Comparison of ENCODE assay signal across 12 cellular contexts in the genomic region with DNA sequence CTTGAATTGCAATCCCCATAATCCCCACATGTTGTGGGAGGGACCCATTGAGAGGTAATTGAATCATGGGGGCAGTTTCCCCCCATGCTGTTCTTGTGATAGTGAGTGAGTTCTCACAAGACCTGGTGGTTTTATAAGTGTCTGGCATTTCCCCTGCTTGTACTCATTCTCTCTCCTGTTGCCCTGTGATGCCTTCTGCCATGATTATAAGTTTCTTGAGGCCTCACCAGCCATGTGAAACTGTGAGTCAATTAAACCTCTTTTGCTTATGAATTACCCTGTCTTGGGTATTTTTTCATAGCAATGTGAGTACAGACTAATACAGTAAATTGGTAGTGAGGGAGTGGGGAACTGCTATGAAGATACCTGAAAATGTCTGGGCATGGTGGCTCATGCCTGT.
DNase-seq lines count a peak whose midpoint lies in the region; ATAC-seq and TF ChIP-seq lines count a peak whose summit lies in the region.
"Had no signal": no experiment of that assay in that cellular context is flagged by ENCODE, and none has a peak within 500 bp of the region (broad histone marks: within the 10 kb centered on the region; RNA-seq: fewer than 3 reads in every experiment).

No MANE protein-coding gene starts in this region.

- no peak for TF ChIP-seq CTCF in NB4 (IDR thresholded peaks at IDR 0.05; ENCODE audit: low read depth, low read length)

- intact Hi-C loops in activated CD4-positive, alpha-beta memory T cell treated with anti-CD3 and anti-CD28 coated beads for 36 hours (cut with micrococcal nuclease): no loop called here

- no peak overlapping the region for H3K4me3 Mint-ChIP-seq in activated T-cell treated with anti-CD3 and anti-CD28 coated beads, Interleukin-2, amount 50 U/mL, for 4 hours
- H3K4me3 Mint-ChIP-seq in activated T-cell treated with anti-CD3 and anti-CD28 coated beads, Interleukin-2, amount 50 U/mL, for 24 hours: no peak overlapping the region
- H3K4me3 Mint-ChIP-seq in activated T-helper 17 cell treated with anti-CD3 and anti-CD28 coated beads, Interleukin-2, amount 50 U/mL, for 72 hours: no peak overlapping the region
- H3K4me3 Mint-ChIP-seq in activated CD4-positive, alpha-beta memory T cell treated with anti-CD3 and anti-CD28 coated beads for 36 hours: no peak overlapping the region
- H3K4me3 Mint-ChIP-seq: CD4-positive, alpha-beta T cell; GM23338 had no signal

- ATAC-seq in activated T-cell treated with anti-CD3 and anti-CD28 coated beads, Interleukin-2, amount 50 U/mL, for 4 hours: peak; percentile 56 to 62
- peak; percentile 39 for ATAC-seq in activated T-helper 17 cell treated with anti-CD3 and anti-CD28 coated beads, Interleukin-2, amount 50 U/mL, for 72 hours (replicated peaks)
- peak; percentile 75 for ATAC-seq in stimulated activated naive CD8-positive, alpha-beta T cell treated with anti-CD3 and anti-CD28 coated beads, Interleukin-15, Interleukin-2, amounts not matched to agents 100 U/mL and 50 U/mL, for 24 hours
- no peak for ATAC-seq in GM19328 (IDR thresholded peaks at IDR 0.05; ENCODE audit: unreplicated experiment)
- ATAC-seq: GM23338 had no signal

- POLR2A ChIA-PET in activated CD4-positive, alpha-beta memory T cell treated with anti-CD3 and anti-CD28 coated beads for 36 hours (lab: Charles Lee): no interaction called here

- H3K4me3 ChIP-seq in NB4 (ENCODE audit: low read depth, low read length): no peak overlapping the region
- H3K4me3 ChIP-seq: GM23338 had no signal

- H3K27ac Mint-ChIP-seq in activated T-cell treated with anti-CD3 and anti-CD28 coated beads, Interleukin-2, amount 50 U/mL, for 24 hours: no peak overlapping the region
- no peak overlapping the region for H3K27ac Mint-ChIP-seq in activated T-helper 17 cell treated with anti-CD3 and anti-CD28 coated beads, Interleukin-2, amount 50 U/mL, for 72 hours
- no peak overlapping the region for H3K27ac Mint-ChIP-seq in activated CD4-positive, alpha-beta memory T cell treated with anti-CD3 and anti-CD28 coated beads for 36 hours
- H3K27ac Mint-ChIP-seq: CD4-positive, alpha-beta T cell; GM23338 had no signal

- no peaks in the 10 kb centered on the region for H3K36me3 Mint-ChIP-seq in activated T-cell treated with anti-CD3 and anti-CD28 coated beads, Interleukin-2, amount 50 U/mL, for 4 hours (ENCODE audit: insufficient read depth)
- H3K36me3 Mint-ChIP-seq in activated T-cell treated with anti-CD3 and anti-CD28 coated beads, Interleukin-2, amount 50 U/mL, for 24 hours (ENCODE audit: low read depth): peaks cover 3% of the 10 kb centered on the region
- H3K36me3 Mint-ChIP-seq in activated T-helper 17 cell treated with anti-CD3 and anti-CD28 coated beads, Interleukin-2, amount 50 U/mL, for 72 hours (ENCODE audit: low read depth): no peaks in the 10 kb centered on the region
- peaks cover 7% of the 10 kb centered on the region for H3K36me3 Mint-ChIP-seq in activated CD4-positive, alpha-beta memory T cell treated with anti-CD3 and anti-CD28 coated beads for 36 hours

- CTCF ChIA-PET in activated CD4-positive, alpha-beta memory T cell treated with anti-CD3 and anti-CD28 coated beads for 36 hours (lab: Charles Lee): no interaction called here

- peaks cover 22% of the 10 kb centered on the region for H3K4me1 Mint-ChIP-seq in activated T-cell treated with anti-CD3 and anti-CD28 coated beads, Interleukin-2, amount 50 U/mL, for 4 hours (ENCODE audit: low read depth)
- H3K4me1 Mint-ChIP-seq in activated T-cell treated with anti-CD3 and anti-CD28 coated beads, Interleukin-2, amount 50 U/mL, for 24 hours (ENCODE audit: low read depth): peaks cover 28% of the 10 kb centered on the region
- H3K4me1 Mint-ChIP-seq in activated T-helper 17 cell treated with anti-CD3 and anti-CD28 coated beads, Interleukin-2, amount 50 U/mL, for 72 hours: peaks cover 11% of the 10 kb centered on the region
- H3K4me1 Mint-ChIP-seq in activated CD4-positive, alpha-beta memory T cell treated with anti-CD3 and anti-CD28 coated beads for 36 hours (ENCODE audit: low read depth): peaks cover 26% of the 10 kb centered on the region
- H3K4me1 Mint-ChIP-seq: GM23338 had no signal

- peaks cover 24% of the 10 kb centered on the region for H3K9me3 Mint-ChIP-seq in activated T-cell treated with anti-CD3 and anti-CD28 coated beads, Interleukin-2, amount 50 U/mL, for 4 hours
- H3K9me3 Mint-ChIP-seq in activated T-cell treated with anti-CD3 and anti-CD28 coated beads, Interleukin-2, amount 50 U/mL, for 24 hours: peaks cover 22% of the 10 kb centered on the region
- H3K9me3 Mint-ChIP-seq in activated T-helper 17 cell treated with anti-CD3 and anti-CD28 coated beads, Interleukin-2, amount 50 U/mL, for 72 hours: peaks cover 4% of the 10 kb centered on the region
- peaks cover 25% of the 10 kb centered on the region for H3K9me3 Mint-ChIP-seq in activated CD4-positive, alpha-beta memory T cell treated with anti-CD3 and anti-CD28 coated beads for 36 hours

- no peak for TF ChIP-seq POLR2A in NB4 (IDR thresholded peaks at IDR 0.05; ENCODE audit: extremely low read depth, insufficient read length)

- no peak for DNase-seq in activated T-cell treated with anti-CD3 and anti-CD28 coated beads, Interleukin-2, amount 50 U/mL, for 4 hours
- DNase-seq in activated T-cell treated with anti-CD3 and anti-CD28 coated beads, Interleukin-2, amount 50 U/mL, for 24 hours: no peak
- DNase-seq in NB4 (ENCODE audit: low read depth): peak; percentile 45
- DNase-seq in stimulated activated naive CD8-positive, alpha-beta T cell treated with anti-CD3 and anti-CD28 coated beads, Interleukin-15, Interleukin-2, amounts not matched to agents 100 U/mL and 50 U/mL, for 24 hours: no peak
- DNase-seq in activated CD4-positive, alpha-beta memory T cell treated with anti-CD3 and anti-CD28 coated beads for 36 hours: no peak
- DNase-seq: Caco-2; CD4-positive, alpha-beta T cell; GDM1; HCEC 1CT had no signal

- H3K27me3 Mint-ChIP-seq in activated T-cell treated with anti-CD3 and anti-CD28 coated beads, Interleukin-2, amount 50 U/mL, for 4 hours (ENCODE audit: low read depth): peaks cover 26% of the 10 kb centered on the region
- H3K27me3 Mint-ChIP-seq in activated T-cell treated with anti-CD3 and anti-CD28 coated beads, Interleukin-2, amount 50 U/mL, for 24 hours: peaks cover 50% of the 10 kb centered on the region
- peaks cover 21% of the 10 kb centered on the region for H3K27me3 Mint-ChIP-seq in activated T-helper 17 cell treated with anti-CD3 and anti-CD28 coated beads, Interleukin-2, amount 50 U/mL, for 72 hours
- H3K27me3 Mint-ChIP-seq in activated CD4-positive, alpha-beta memory T cell treated with anti-CD3 and anti-CD28 coated beads for 36 hours: peaks cover 31% of the 10 kb centered on the region
